16 cellular contexts compared by ENCODE assay signal in genomic region chr13:54574791-54575190, GRCh38.
DNase-seq lines count a peak whose midpoint lies in the region; ATAC-seq and TF ChIP-seq lines count a peak whose summit lies in the region.
"Had no signal": no experiment of that assay in that cellular context is flagged by ENCODE, and none has a peak within 500 bp of the region (broad histone marks: within the 10 kb centered on the region; RNA-seq: fewer than 3 reads in every experiment).

No MANE protein-coding gene starts in this region.

- H3K36me3 ChIP-seq in endodermal cell (ENCODE audit: control insufficient read depth, insufficient read depth, low read length) (no peaks in the 10 kb centered on the region), uterus (no peaks in the 10 kb centered on the region)
- H3K36me3 ChIP-seq: HAP-1 had no signal

- no peaks in the 10 kb centered on the region for H3K4me1 ChIP-seq in endodermal cell (ENCODE audit: control insufficient read depth, insufficient read depth, low read length)
- no peaks in the 10 kb centered on the region for H3K4me1 ChIP-seq in uterus
- H3K4me1 ChIP-seq: HAP-1 had no signal

- H3K27ac ChIP-seq in 22Rv1 (peak overlapping the region; percentile 56), endodermal cell (ENCODE audit: low read depth, low read length) (no peak overlapping the region), uterus (no peak overlapping the region)
- H3K27ac ChIP-seq: C4-2B, PC-9 had no signal

- no peaks in the 10 kb centered on the region for H3K9me3 ChIP-seq in endodermal cell (ENCODE audit: control insufficient read depth, low read length)
- H3K9me3 ChIP-seq in uterus, result no peaks in the 10 kb centered on the region
- H3K9me3 ChIP-seq: HAP-1 had no signal

- H3K27me3 ChIP-seq in endodermal cell (ENCODE audit: control insufficient read depth, insufficient read depth, low read length, poor library complexity, severe bottlenecking), result no peaks in the 10 kb centered on the region
- no peaks in the 10 kb centered on the region for H3K27me3 ChIP-seq in uterus

- 96% methylated on average over 4 of the region's 4 CpGs for WGBS in endodermal cell (ENCODE audit: insufficient coverage in 1 of 2, insufficient read length in 1 of 2), 2 experiments

- H3K9ac ChIP-seq in endodermal cell (ENCODE audit: extremely low read depth, low read length, poor library complexity, severe bottlenecking), result no peak overlapping the region

- no peak for ATAC-seq in GM21515 (IDR thresholded peaks at IDR 0.05; ENCODE audit: unreplicated experiment)

- no peak overlapping the region for H3K27ac Mint-ChIP-seq in endodermal cell
- H3K27ac Mint-ChIP-seq in T-helper 2 cell treated with Interferon-gamma antibody and Interleukin-4, amounts not matched to agents 5 μg/mL and 100 μg/mL, for 36 hours, result no peak overlapping the region
- no peak overlapping the region for H3K27ac Mint-ChIP-seq in activated CD4-positive, alpha-beta T cell treated with anti-CD3 and anti-CD28 coated beads, Interleukin-2, amount 10 ng/mL, durations not matched to agents 7 days and 5 days

- H3K4me3 Mint-ChIP-seq in endodermal cell, result no peak overlapping the region
- no peak overlapping the region for H3K4me3 Mint-ChIP-seq in T-helper 2 cell treated with Interferon-gamma antibody and Interleukin-4, amounts not matched to agents 5 μg/mL and 100 μg/mL, for 36 hours
- no peak overlapping the region for H3K4me3 Mint-ChIP-seq in activated CD4-positive, alpha-beta T cell treated with anti-CD3 and anti-CD28 coated beads, Interleukin-2, amount 10 ng/mL, durations not matched to agents 7 days and 5 days

- no peaks in the 10 kb centered on the region for H3K36me3 Mint-ChIP-seq in endodermal cell (ENCODE audit: low read depth)
- no peaks in the 10 kb centered on the region for H3K36me3 Mint-ChIP-seq in T-helper 2 cell treated with Interferon-gamma antibody and Interleukin-4, amounts not matched to agents 5 μg/mL and 100 μg/mL, for 36 hours (ENCODE audit: low read depth)
- H3K36me3 Mint-ChIP-seq in activated CD4-positive, alpha-beta T cell treated with anti-CD3 and anti-CD28 coated beads, Interleukin-2, amount 10 ng/mL, durations not matched to agents 7 days and 5 days (ENCODE audit: low read depth), result no peaks in the 10 kb centered on the region

- POLR2A ChIA-PET in activated CD4-positive, alpha-beta T cell treated with anti-CD3 and anti-CD28 coated beads, Interleukin-2, amount 10 ng/mL, durations not matched to agents 7 days and 5 days (lab: Charles Lee), result no interaction called here

- H3K27me3 Mint-ChIP-seq in endodermal cell (ENCODE audit: insufficient read depth), result no peaks in the 10 kb centered on the region
- H3K27me3 Mint-ChIP-seq in T-helper 2 cell treated with Interferon-gamma antibody and Interleukin-4, amounts not matched to agents 5 μg/mL and 100 μg/mL, for 36 hours (ENCODE audit: low read depth), result no peaks in the 10 kb centered on the region
- H3K27me3 Mint-ChIP-seq in activated CD4-positive, alpha-beta T cell treated with anti-CD3 and anti-CD28 coated beads, Interleukin-2, amount 10 ng/mL, durations not matched to agents 7 days and 5 days, result no peaks in the 10 kb centered on the region

- DNase-seq in HT-29 (ENCODE audit: low spot score) (peak; percentile 52), NCI-H460 (ENCODE audit: extremely low read depth, low read depth) (peak; percentile 3), endodermal cell (no peak), uterus (no peak)
- no peak for DNase-seq in T-helper 2 cell treated with Interferon-gamma antibody and Interleukin-4, amounts not matched to agents 5 μg/mL and 100 μg/mL, for 36 hours (ENCODE audit: low spot score)
- no peak for DNase-seq in activated CD4-positive, alpha-beta T cell treated with anti-CD3 and anti-CD28 coated beads, Interleukin-2, amount 10 ng/mL, durations not matched to agents 7 days and 5 days
- DNase-seq: DMS 273 treated with DMSO at 0.1 percent for 48 hours, NCI-H1436, NCI-H2081, NCI-H774, PC-9, SW 1271 had no signal

- H3K4me1 Mint-ChIP-seq in endodermal cell, result peaks cover 12% of the 10 kb centered on the region
- no peaks in the 10 kb centered on the region for H3K4me1 Mint-ChIP-seq in T-helper 2 cell treated with Interferon-gamma antibody and Interleukin-4, amounts not matched to agents 5 μg/mL and 100 μg/mL, for 36 hours (ENCODE audit: low read depth)
- no peaks in the 10 kb centered on the region for H3K4me1 Mint-ChIP-seq in activated CD4-positive, alpha-beta T cell treated with anti-CD3 and anti-CD28 coated beads, Interleukin-2, amount 10 ng/mL, durations not matched to agents 7 days and 5 days

- H3K4me3 ChIP-seq in endodermal cell (ENCODE audit: low read length) (peak overlapping the region; percentile 30), uterus (no peak overlapping the region)
- H3K4me3 ChIP-seq: HAP-1, PC-9 had no signal

- TF ChIP-seq POLR2A in uterus (IDR thresholded peaks at IDR 0.05), result no peak

- TF ChIP-seq CTCF in 22Rv1 (IDR thresholded peaks at IDR 0.05) (no peak), endodermal cell (conservative IDR thresholded peaks at IDR 0.05) (no peak), uterus (IDR thresholded peaks at IDR 0.05) (no peak)

- no peaks in the 10 kb centered on the region for H3K9me3 Mint-ChIP-seq in endodermal cell
- peaks cover 42% of the 10 kb centered on the region for H3K9me3 Mint-ChIP-seq in T-helper 2 cell treated with Interferon-gamma antibody and Interleukin-4, amounts not matched to agents 5 μg/mL and 100 μg/mL, for 36 hours
- peaks cover 14% of the 10 kb centered on the region for H3K9me3 Mint-ChIP-seq in activated CD4-positive, alpha-beta T cell treated with anti-CD3 and anti-CD28 coated beads, Interleukin-2, amount 10 ng/mL, durations not matched to agents 7 days and 5 days

- intact Hi-C loops in uterus (cut with DNase I; ENCODE audit: low total_unique reads), result no loop called here

- CTCF ChIA-PET in activated CD4-positive, alpha-beta T cell treated with anti-CD3 and anti-CD28 coated beads, Interleukin-2, amount 10 ng/mL, durations not matched to agents 7 days and 5 days (lab: Charles Lee), result no interaction called here

Comparison
In these comparisons a context has a peak if more than half of its experiments do, and no peak if none do; other contexts are left out.
1. DNase-seq: peak in HT-29 (single experiment) and NCI-H460 (single experiment); none in endodermal cell (single experiment), T-helper 2 cell treated with Interferon-gamma antibody and Interleukin-4, amounts not matched to agents 5 μg/mL and 100 μg/mL, for 36 hours (single experiment), activated CD4-positive, alpha-beta T cell treated with anti-CD3 and anti-CD28 coated beads, Interleukin-2, amount 10 ng/mL, durations not matched to agents 7 days and 5 days (single experiment) and uterus (0 of 2).